8 cellular contexts compared by ENCODE assay signal in genomic region chr3:52536369-52537164, GRCh38. TPM values are rescaled to one million over a fixed set of nuclear protein-coding genes. Genes with fewer than 3 reads are reported as not detected.
DNase-seq lines count a peak whose midpoint lies in the region; ATAC-seq and TF ChIP-seq lines count a peak whose summit lies in the region.

TSS of gene UQCC5 (plus strand) at chr3:52536605. CDS start at chr3:52536756, 151 bp downstream.

- peak within 1 kb of the TSS; percentile 98 for H3K4me3 Mint-ChIP-seq in activated CD4-positive, alpha-beta T cell treated with anti-CD3 and anti-CD28 coated beads, Interleukin-2, amount 10 ng/mL, durations not matched to agents 24 days and 14 days

- peak; percentile 79 for ATAC-seq in GM19328 (IDR thresholded peaks at IDR 0.05; ENCODE audit: unreplicated experiment)
- ATAC-seq in HG03469 (IDR thresholded peaks at IDR 0.05; ENCODE audit: unreplicated experiment): peak; percentile 83

- peak within 1 kb of the TSS; percentile 72 to 95 for H3K9ac ChIP-seq in colonic mucosa (ENCODE audit: low read depth in 2 of 2, low read length in 2 of 2)

- peaks cover 7% of the 10 kb centered on the region for H3K9me3 Mint-ChIP-seq in activated CD4-positive, alpha-beta T cell treated with anti-CD3 and anti-CD28 coated beads, Interleukin-2, amount 10 ng/mL, durations not matched to agents 24 days and 14 days

- peaks cover 27% of the 10 kb centered on the region for H3K36me3 Mint-ChIP-seq in activated CD4-positive, alpha-beta T cell treated with anti-CD3 and anti-CD28 coated beads, Interleukin-2, amount 10 ng/mL, durations not matched to agents 24 days and 14 days (ENCODE audit: low read depth)

- peak within 1 kb of the TSS; percentile 100 for H3K27ac Mint-ChIP-seq in activated CD4-positive, alpha-beta T cell treated with anti-CD3 and anti-CD28 coated beads, Interleukin-2, amount 10 ng/mL, durations not matched to agents 24 days and 14 days

- peak; percentile 76 to 97 (median 94) for DNase-seq in C1 segment of cervical spinal cord (lab: John Stamatoyannopoulos, UW)
- DNase-seq in NCI-H526 (lab: John Stamatoyannopoulos, UW): peak; percentile 97 to 100
- peak; percentile 99 for DNase-seq in activated CD4-positive, alpha-beta T cell treated with anti-CD3 and anti-CD28 coated beads, Interleukin-2, amount 10 ng/mL, durations not matched to agents 24 days and 14 days
- peak; percentile 97 for DNase-seq in colonic mucosa
- peak; percentile 87 to 97 (median 93) for DNase-seq in stimulated activated CD4-positive, alpha-beta T cell treated with anti-CD3 and anti-CD28 coated beads, Interleukin-1b, Interleukin-23, amount 100 ng/mL, for 24 hours (ENCODE audit: low read depth in 4 of 4, low spot score in 1 of 4)

- no peak for TF ChIP-seq CTCF in colonic mucosa (IDR thresholded peaks at IDR 0.05)

- H3K4me1 Mint-ChIP-seq in activated CD4-positive, alpha-beta T cell treated with anti-CD3 and anti-CD28 coated beads, Interleukin-2, amount 10 ng/mL, durations not matched to agents 24 days and 14 days: peaks cover 33% of the 10 kb centered on the region

- H3K4me1 ChIP-seq in colonic mucosa: peaks cover 17% of the 10 kb centered on the region

- no peaks in the 10 kb centered on the region for H3K9me3 ChIP-seq in colonic mucosa

- no peaks in the 10 kb centered on the region for H3K36me3 ChIP-seq in colonic mucosa

- H3K27me3 Mint-ChIP-seq in activated CD4-positive, alpha-beta T cell treated with anti-CD3 and anti-CD28 coated beads, Interleukin-2, amount 10 ng/mL, durations not matched to agents 24 days and 14 days: no peaks in the 10 kb centered on the region

- H3K27ac ChIP-seq in colonic mucosa (peak within 1 kb of the TSS; percentile 88), layer of hippocampus (ENCODE audit: low read depth, low read length) (peak within 1 kb of the TSS; percentile 73)

- no peaks in the 10 kb centered on the region for H3K27me3 ChIP-seq in colonic mucosa
- no peaks in the 10 kb centered on the region for H3K27me3 ChIP-seq in layer of hippocampus (ENCODE audit: control insufficient read depth, insufficient read depth, low read length)

- intact Hi-C loops in activated CD4-positive, alpha-beta T cell treated with anti-CD3 and anti-CD28 coated beads, Interleukin-2, amount 10 ng/mL, durations not matched to agents 24 days and 14 days (cut with micrococcal nuclease): loop anchor here (1.0 to 10.0 kb wide), 4 partner anchors 80 to 358 kb away; partner anchors contain the start of genes ALAS1, PBRM1 and STIMATE
- intact Hi-C loops in colonic mucosa (cut with DNase I): no loop called here

- H3K4me3 ChIP-seq in colonic mucosa: peak within 1 kb of the TSS; percentile 75

RNA-seq across cellular contexts. Expression of gene UQCC5, which starts in this region (rescaled TPM):
- 13.8 TPM in 2 replicates for total RNA-seq in activated CD4-positive, alpha-beta T cell treated with anti-CD3 and anti-CD28 coated beads, Interleukin-2, amount 10 ng/mL, durations not matched to agents 24 days and 14 days
- 10 to 100 TPM in 1 of 2 donors, 1 to 10 TPM in 1; 9.0 to 11.3 TPM for total RNA-seq in colonic mucosa

Comparison
In these comparisons a context has a peak if more than half of its experiments do, and no peak if none do; other contexts are left out.
1. Peak in every context shown above with its lines: DNase-seq, ATAC-seq, H3K4me3 ChIP-seq and H3K27ac ChIP-seq.